In the genomic region with DNA sequence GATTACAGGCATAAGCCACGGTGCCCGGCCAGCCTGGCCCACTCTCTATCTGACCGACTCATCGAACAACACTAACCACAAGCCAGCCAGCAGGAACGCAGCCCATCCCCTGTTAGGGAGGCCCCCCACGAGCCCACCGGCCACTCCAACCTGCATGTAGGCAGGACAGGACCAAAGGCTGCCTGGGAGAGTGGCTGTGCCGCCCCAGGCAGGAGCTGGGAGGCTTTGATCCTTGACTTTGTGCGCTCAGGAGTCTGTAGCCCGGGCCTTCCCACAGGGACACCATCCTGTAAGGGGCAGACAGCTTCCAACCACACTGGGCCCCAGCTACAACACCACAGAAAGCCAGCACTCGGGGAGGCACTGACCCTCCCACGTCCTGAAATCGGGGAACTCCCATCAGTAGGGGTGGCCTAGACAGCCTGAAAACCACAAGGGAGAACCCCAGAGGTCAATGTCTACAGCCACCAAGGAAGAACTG, we compare ENCODE assay signal across 2 cellular contexts.
TF ChIP-seq lines count a peak whose summit lies in the region.

No MANE protein-coding gene starts in this region.

TF ChIP-seq in HepG2, 621 proteins besides CTCF, POLR2A, EP300 and RAD21 (continues in another document):
- TF ChIP-seq ZNF703 (CRISPR knock-in tag; IDR thresholded peaks at IDR 0.05; ENCODE audit: borderline replicate concordance) = no peak
- no peak for TF ChIP-seq ZBTB49 (CRISPR knock-in tag; IDR thresholded peaks at IDR 0.05; ENCODE audit: borderline replicate concordance)
- no peak for TF ChIP-seq ZNF816 (CRISPR knock-in tag; IDR thresholded peaks at IDR 0.05; ENCODE audit: borderline replicate concordance)
- TF ChIP-seq, protein P1, sequence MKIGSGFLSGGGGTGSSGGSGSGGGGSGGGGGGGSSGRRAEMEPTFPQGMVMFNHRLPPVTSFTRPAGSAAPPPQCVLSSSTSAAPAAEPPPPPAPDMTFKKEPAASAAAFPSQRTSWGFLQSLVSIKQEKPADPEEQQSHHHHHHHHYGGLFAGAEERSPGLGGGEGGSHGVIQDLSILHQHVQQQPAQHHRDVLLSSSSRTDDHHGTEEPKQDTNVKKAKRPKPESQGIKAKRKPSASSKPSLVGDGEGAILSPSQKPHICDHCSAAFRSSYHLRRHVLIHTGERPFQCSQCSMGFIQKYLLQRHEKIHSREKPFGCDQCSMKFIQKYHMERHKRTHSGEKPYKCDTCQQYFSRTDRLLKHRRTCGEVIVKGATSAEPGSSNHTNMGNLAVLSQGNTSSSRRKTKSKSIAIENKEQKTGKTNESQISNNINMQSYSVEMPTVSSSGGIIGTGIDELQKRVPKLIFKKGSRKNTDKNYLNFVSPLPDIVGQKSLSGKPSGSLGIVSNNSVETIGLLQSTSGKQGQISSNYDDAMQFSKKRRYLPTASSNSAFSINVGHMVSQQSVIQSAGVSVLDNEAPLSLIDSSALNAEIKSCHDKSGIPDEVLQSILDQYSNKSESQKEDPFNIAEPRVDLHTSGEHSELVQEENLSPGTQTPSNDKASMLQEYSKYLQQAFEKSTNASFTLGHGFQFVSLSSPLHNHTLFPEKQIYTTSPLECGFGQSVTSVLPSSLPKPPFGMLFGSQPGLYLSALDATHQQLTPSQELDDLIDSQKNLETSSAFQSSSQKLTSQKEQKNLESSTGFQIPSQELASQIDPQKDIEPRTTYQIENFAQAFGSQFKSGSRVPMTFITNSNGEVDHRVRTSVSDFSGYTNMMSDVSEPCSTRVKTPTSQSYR (CRISPR knock-in tag; IDR thresholded peaks at IDR 0.05; ENCODE audit: borderline replicate concordance) = no peak
- no peak for TF ChIP-seq NKX3-1 (CRISPR knock-in tag; IDR thresholded peaks at IDR 0.05)
- no peak for TF ChIP-seq MEIS2 (CRISPR knock-in tag; IDR thresholded peaks at IDR 0.05)
- no peak for TF ChIP-seq STAT5B (CRISPR knock-in tag; IDR thresholded peaks at IDR 0.05)
- no peak for TF ChIP-seq NR2F6 (IDR thresholded peaks at IDR 0.05)
- no peak for TF ChIP-seq NR2F6 (CRISPR knock-in tag; IDR thresholded peaks at IDR 0.05)
- no peak for TF ChIP-seq CEBPB (IDR thresholded peaks at IDR 0.05; ENCODE audit: borderline replicate concordance, low read depth, low read length)
- TF ChIP-seq SIN3A (IDR thresholded peaks at IDR 0.05; ENCODE audit: borderline replicate concordance, low read depth, low read length) = no peak
- TF ChIP-seq, protein P2, sequence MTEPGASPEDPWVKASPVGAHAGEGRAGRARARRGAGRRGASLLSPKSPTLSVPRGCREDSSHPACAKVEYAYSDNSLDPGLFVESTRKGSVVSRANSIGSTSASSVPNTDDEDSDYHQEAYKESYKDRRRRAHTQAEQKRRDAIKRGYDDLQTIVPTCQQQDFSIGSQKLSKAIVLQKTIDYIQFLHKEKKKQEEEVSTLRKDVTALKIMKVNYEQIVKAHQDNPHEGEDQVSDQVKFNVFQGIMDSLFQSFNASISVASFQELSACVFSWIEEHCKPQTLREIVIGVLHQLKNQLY (CRISPR knock-in tag; IDR thresholded peaks at IDR 0.05) = no peak
- no peak for TF ChIP-seq GMEB1 (CRISPR knock-in tag; IDR thresholded peaks at IDR 0.05; ENCODE audit: borderline replicate concordance)
- TF ChIP-seq, protein P3, sequence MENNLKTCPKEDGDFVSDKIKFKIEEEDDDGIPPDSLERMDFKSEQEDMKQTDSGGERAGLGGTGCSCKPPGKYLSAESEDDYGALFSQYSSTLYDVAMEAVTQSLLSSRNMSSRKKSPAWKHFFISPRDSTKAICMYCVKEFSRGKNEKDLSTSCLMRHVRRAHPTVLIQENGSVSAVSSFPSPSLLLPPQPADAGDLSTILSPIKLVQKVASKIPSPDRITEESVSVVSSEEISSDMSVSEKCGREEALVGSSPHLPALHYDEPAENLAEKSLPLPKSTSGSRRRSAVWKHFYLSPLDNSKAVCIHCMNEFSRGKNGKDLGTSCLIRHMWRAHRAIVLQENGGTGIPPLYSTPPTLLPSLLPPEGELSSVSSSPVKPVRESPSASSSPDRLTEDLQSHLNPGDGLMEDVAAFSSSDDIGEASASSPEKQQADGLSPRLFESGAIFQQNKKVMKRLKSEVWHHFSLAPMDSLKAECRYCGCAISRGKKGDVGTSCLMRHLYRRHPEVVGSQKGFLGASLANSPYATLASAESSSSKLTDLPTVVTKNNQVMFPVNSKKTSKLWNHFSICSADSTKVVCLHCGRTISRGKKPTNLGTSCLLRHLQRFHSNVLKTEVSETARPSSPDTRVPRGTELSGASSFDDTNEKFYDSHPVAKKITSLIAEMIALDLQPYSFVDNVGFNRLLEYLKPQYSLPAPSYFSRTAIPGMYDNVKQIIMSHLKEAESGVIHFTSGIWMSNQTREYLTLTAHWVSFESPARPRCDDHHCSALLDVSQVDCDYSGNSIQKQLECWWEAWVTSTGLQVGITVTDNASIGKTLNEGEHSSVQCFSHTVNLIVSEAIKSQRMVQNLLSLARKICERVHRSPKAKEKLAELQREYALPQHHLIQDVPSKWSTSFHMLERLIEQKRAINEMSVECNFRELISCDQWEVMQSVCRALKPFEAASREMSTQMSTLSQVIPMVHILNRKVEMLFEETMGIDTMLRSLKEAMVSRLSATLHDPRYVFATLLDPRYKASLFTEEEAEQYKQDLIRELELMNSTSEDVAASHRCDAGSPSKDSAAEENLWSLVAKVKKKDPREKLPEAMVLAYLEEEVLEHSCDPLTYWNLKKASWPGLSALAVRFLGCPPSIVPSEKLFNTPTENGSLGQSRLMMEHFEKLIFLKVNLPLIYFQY (CRISPR knock-in tag; IDR thresholded peaks at IDR 0.05; ENCODE audit: borderline replicate concordance) = no peak

TF ChIP-seq in GM23338, 12 proteins besides CTCF, POLR2A, EP300 and RAD21:
- no peak for TF ChIP-seq NANOG (IDR thresholded peaks at IDR 0.05; ENCODE audit: borderline replicate concordance)
- no peak for TF ChIP-seq STAT1 (IDR thresholded peaks at IDR 0.05; ENCODE audit: unreplicated experiment)
- no peak for TF ChIP-seq JUNB (IDR thresholded peaks at IDR 0.05; ENCODE audit: unreplicated experiment)
- no peak for TF ChIP-seq POLR2AphosphoS5 (IDR thresholded peaks at IDR 0.05; ENCODE audit: low read depth)
- no peak for TF ChIP-seq EZH2phosphoT487 (IDR thresholded peaks at IDR 0.05; ENCODE audit: unreplicated experiment)
- TF ChIP-seq ZNF462 (CRISPR knock-in tag; IDR thresholded peaks at IDR 0.05) = no peak
